ENCODE assay signal across 28 cellular contexts in genomic region chr3:15654096-15654495, GRCh38.
"Had no signal": no experiment of that assay in that cellular context is flagged by ENCODE, and none has a peak within 500 bp of the region (broad histone marks: within the 10 kb centered on the region; RNA-seq: fewer than 3 reads in every experiment).

No MANE protein-coding gene starts in this region.

- H3K27me3 Mint-ChIP-seq: type B pancreatic cell had no signal

- H3K27me3 ChIP-seq: body of pancreas, cardiac muscle cell, heart left ventricle, ovary, sigmoid colon, vagina had no signal

- DNase-seq: activated CD4-positive, alpha-beta T cell treated with anti-CD3 and anti-CD28 coated beads, Interleukin-2, amount 50 U/mL, for 1 hour; activated CD4-positive, CD25-positive, alpha-beta regulatory T cell treated with anti-CD3 and anti-CD28 coated beads, Interleukin-2, amount 50 U/mL, for 72 hours; activated CD8-positive, alpha-beta T cell treated with anti-CD3 and anti-CD28 coated beads for 36 hours; activated naive CD4-positive, alpha-beta T cell; activated T-cell treated with anti-CD3 and anti-CD28 coated beads, Interleukin-2, amount 50 U/mL, for 4 hours; aorta; body of pancreas; cerebellar nuclear complex; effector memory CD8-positive, alpha-beta T cell; erythroblast; foreskin fibroblast; heart left ventricle; naive thymus-derived CD4-positive, alpha-beta T cell; ovary; retina; sigmoid colon; stimulated activated CD4-positive, alpha-beta T cell treated with anti-CD3 and anti-CD28 coated beads, Interleukin-15, amount 100 ng/mL, for 24 hours; stimulated activated CD4-positive, alpha-beta T cell treated with anti-CD3 and anti-CD28 coated beads, Interleukin-2, amount 100 ng/mL, for 24 hours; stimulated activated naive CD4-positive, alpha-beta T cell had no signal

- H3K27ac ChIP-seq: body of pancreas, cardiac muscle cell, coronary artery, heart left ventricle, ovary, prostate gland, thoracic aorta, vagina, VCaP had no signal

- H3K9me3 ChIP-seq: prostate gland had no signal

- H3K4me1 ChIP-seq: prostate gland, vagina had no signal

- H3K4me3 ChIP-seq: body of pancreas, cardiac muscle cell, coronary artery, heart left ventricle, ovary, prostate gland, sigmoid colon, thoracic aorta, vagina had no signal

- H3K36me3 ChIP-seq: cardiac muscle cell, heart left ventricle, ovary, prostate gland, sigmoid colon, thoracic aorta, vagina had no signal

- ATAC-seq: activated CD8-positive, alpha-beta T cell treated with anti-CD3 and anti-CD28 coated beads for 36 hours; activated T-cell treated with anti-CD3 and anti-CD28 coated beads, Interleukin-2, amount 50 U/mL, for 4 hours; body of pancreas; effector memory CD8-positive, alpha-beta T cell; heart left ventricle; naive thymus-derived CD4-positive, alpha-beta T cell had no signal

- H3K4me3 Mint-ChIP-seq: activated CD8-positive, alpha-beta T cell treated with anti-CD3 and anti-CD28 coated beads for 36 hours; activated naive CD8-positive, alpha-beta T cell; activated T-cell treated with anti-CD3 and anti-CD28 coated beads, Interleukin-2, amount 50 U/mL, for 4 hours; effector memory CD8-positive, alpha-beta T cell; naive thymus-derived CD4-positive, alpha-beta T cell; type B pancreatic cell had no signal

- H3K27ac Mint-ChIP-seq: activated CD8-positive, alpha-beta T cell treated with anti-CD3 and anti-CD28 coated beads for 36 hours; activated naive CD8-positive, alpha-beta T cell; activated T-helper 2 cell treated with anti-CD3 and anti-CD28 coated beads, Interferon-gamma antibody, Interleukin-2, Interleukin-4, amounts not matched to agents 10 μg/mL and 5 μg/mL and 100 μg/mL, durations not matched to agents 14 hours and 24 hours and 36 hours; effector memory CD8-positive, alpha-beta T cell; naive thymus-derived CD4-positive, alpha-beta T cell; type B pancreatic cell had no signal
